8 cellular contexts compared by ENCODE assay signal in genomic region chr6:28141500-28142329, GRCh38. TPM values are rescaled to one million over a fixed set of nuclear protein-coding genes. Genes with fewer than 3 reads are reported as not detected.
DNase-seq lines count a peak whose midpoint lies in the region; ATAC-seq and TF ChIP-seq lines count a peak whose summit lies in the region.

Gene ZKSCAN8 (plus strand): TSS chr6:28141883. CDS start chr6:28148408, 6,525 bp downstream.

- H2BK5ac ChIP-seq in trophoblast cell (ENCODE audit: low read depth, low read length, poor library complexity), result peak within 1 kb of the TSS; percentile 87

- peak within 1 kb of the TSS; percentile 100 for H4K8ac ChIP-seq in trophoblast cell (ENCODE audit: low read depth, low read length)

- H3K27me3 ChIP-seq in adipocyte (replicated peaks; ENCODE audit: control insufficient read depth, insufficient read depth, low read length) (no peaks in the 10 kb centered on the region), trophoblast cell (ENCODE audit: insufficient read depth, low read length) (no peaks in the 10 kb centered on the region), upper lobe of left lung (no peaks in the 10 kb centered on the region)

- TF ChIP-seq EP300 in upper lobe of left lung (IDR thresholded peaks at IDR 0.05), result no peak

- intact Hi-C loops in cardiac septum (cut with DNase I), result loop anchor here (2.0 kb wide), 1 partner anchor 83 kb away; the partner anchor contains the start of gene ZSCAN9

- H2BK12ac ChIP-seq in trophoblast cell (ENCODE audit: low read length), result no peak within 1 kb of the TSS

- WGBS in trophoblast cell (ENCODE audit: extremely low coverage, insufficient coverage, insufficient read length), result no CpG with 5 or more reads among the region's 52 CpGs
- WGBS in upper lobe of left lung, 2 donors, result 2 to 3% methylated on average over 26 to 47 of the region's 52 CpGs

- peaks cover 9% of the 10 kb centered on the region for H3K79me1 ChIP-seq in trophoblast cell (ENCODE audit: low read length)

- H3K36me3 ChIP-seq in adipocyte (ENCODE audit: control insufficient read depth, insufficient read depth, low read length, severe bottlenecking) (peaks cover 20% of the 10 kb centered on the region), trophoblast cell (ENCODE audit: control insufficient read depth in 1 of 2, insufficient read depth in 2 of 2, low read length in 2 of 2) (peaks cover 0 to 2% of the 10 kb centered on the region in 2 experiments), upper lobe of left lung (peaks cover 0 to 7% (median 4%) of the 10 kb centered on the region in 4 donors)

- H3K14ac ChIP-seq in trophoblast cell (ENCODE audit: low read length), result peak within 1 kb of the TSS; percentile 99

- H2AFZ ChIP-seq in trophoblast cell (ENCODE audit: insufficient read depth, low read length, poor library complexity), result peak within 1 kb of the TSS; percentile 99

- peak within 1 kb of the TSS; percentile 96 for H3K4me3 ChIP-seq in adipocyte (ENCODE audit: low read length)
- peak within 1 kb of the TSS; percentile 99 for H3K4me3 ChIP-seq in trophoblast cell (ENCODE audit: low read depth, low read length)
- peak within 1 kb of the TSS; percentile 82 to 88 (median 84) for H3K4me3 ChIP-seq in upper lobe of left lung

- in situ Hi-C loops in GM13976 (cut with MboI; ENCODE audit: low sequenced_read_pairs, unreplicated experiment), result no loop called here

- peak within 1 kb of the TSS; percentile 99 for H3K18ac ChIP-seq in trophoblast cell (ENCODE audit: low read length)

- peak within 1 kb of the TSS; percentile 89 for H4K91ac ChIP-seq in trophoblast cell (ENCODE audit: low read depth, low read length)

- peak within 1 kb of the TSS; percentile 86 for H2BK120ac ChIP-seq in trophoblast cell (ENCODE audit: insufficient read depth, low read length, poor library complexity)

- peak in 3 of 4 donors; percentile 48 to 72 (median 61) for TF ChIP-seq POLR2A in upper lobe of left lung (IDR thresholded peaks at IDR 0.05)

- DNase-seq in GM13976 (ENCODE audit: low spot score) (peak; percentile 91), NCI-H146 (lab: John Stamatoyannopoulos, UW) (peak; percentile 97), T follicular helper cell (ENCODE audit: low read depth) (peak; percentile 56), adipocyte (ENCODE audit: low read depth) (peak; percentile 87), cardiac septum (ENCODE audit: low spot score) (peak; percentile 86), trophoblast cell (peak; percentile 83 to 87), upper lobe of left lung (peak; percentile 86 to 90)

- no peaks in the 10 kb centered on the region for H3K9me3 ChIP-seq in adipocyte (ENCODE audit: control insufficient read depth, low read length)
- H3K9me3 ChIP-seq in trophoblast cell (ENCODE audit: insufficient read depth, low read depth, low read length), result no peaks in the 10 kb centered on the region
- no peaks in the 10 kb centered on the region for H3K9me3 ChIP-seq in upper lobe of left lung

- H3K4ac ChIP-seq in trophoblast cell (ENCODE audit: low read depth, low read length), result peak within 1 kb of the TSS; percentile 97

- peak within 1 kb of the TSS; percentile 66 for H3K27ac ChIP-seq in trophoblast cell (ENCODE audit: low read depth, low read length)
- peak within 1 kb of the TSS; percentile 73 to 85 (median 79) for H3K27ac ChIP-seq in upper lobe of left lung

- H3K79me2 ChIP-seq in trophoblast cell (ENCODE audit: control insufficient read depth, insufficient read depth, low read length, poor library complexity), result peaks cover 6% of the 10 kb centered on the region

- peak within 1 kb of the TSS; percentile 100 for H4K12ac ChIP-seq in trophoblast cell (ENCODE audit: low read depth, low read length)

- TF ChIP-seq CTCF in GM13976 (IDR thresholded peaks at IDR 0.05; ENCODE audit: borderline replicate concordance, control extremely low read depth, extremely low read depth, insufficient read depth, missing control alignments), result no peak
- TF ChIP-seq CTCF in upper lobe of left lung (IDR thresholded peaks at IDR 0.05), result peak in 1 of 6 experiments; percentile 13

- H3K4me1 ChIP-seq in adipocyte (ENCODE audit: control insufficient read depth, insufficient read depth, low read length) (peaks cover 36% of the 10 kb centered on the region), trophoblast cell (ENCODE audit: control insufficient read depth in 1 of 2, insufficient read depth in 2 of 2, low read length in 2 of 2) (peaks cover 0 to 8% of the 10 kb centered on the region in 2 experiments), upper lobe of left lung (peaks cover 15 to 29% (median 22%) of the 10 kb centered on the region in 4 donors)

- peak within 1 kb of the TSS; percentile 80 for H3K4me2 ChIP-seq in trophoblast cell (ENCODE audit: low read length)

- H3K9ac ChIP-seq in adipocyte (ENCODE audit: low read length), result peak within 1 kb of the TSS; percentile 95
- peak within 1 kb of the TSS; percentile 100 for H3K9ac ChIP-seq in trophoblast cell (ENCODE audit: low read length)

- H3K23ac ChIP-seq in trophoblast cell (ENCODE audit: low read length), result no peak within 1 kb of the TSS

- peak within 1 kb of the TSS; percentile 77 for H2AK5ac ChIP-seq in trophoblast cell (ENCODE audit: low read length)

- peak; percentile 86 for ATAC-seq in HG02852 (IDR thresholded peaks at IDR 0.05; ENCODE audit: unreplicated experiment)
- ATAC-seq in upper lobe of left lung (ENCODE audit: low FRiP score in 2 of 2), result peak; percentile 94

RNA-seq across cellular contexts. Expression of gene ZKSCAN8, which starts in this region (rescaled TPM):
- total RNA-seq in cardiac septum (15.7 TPM), upper lobe of left lung (10 to 100 TPM; 11.7 to 24.9 (median 16.8) TPM)
- polyA plus RNA-seq in trophoblast cell (2013), result 12.9 and 13.1 TPM in 2 replicates

Comparison
In these comparisons a context has a peak if more than half of its experiments do, and no peak if none do; other contexts are left out.
1. Peak in every context shown above with its lines: DNase-seq, ATAC-seq, H3K4me3 ChIP-seq and H3K27ac ChIP-seq.